In genomic region chr1:101309334-101310221, GRCh38 we compare ENCODE assay signal across 8 cellular contexts.
DNase-seq lines count a peak whose midpoint lies in the region; ATAC-seq, FAIRE-seq and TF ChIP-seq lines count a peak whose summit lies in the region.

No MANE protein-coding gene starts in this region.

- H4K20me1 ChIP-seq in Karpas-422 (ENCODE audit: insufficient read depth, low read depth, low read length) (no peaks in the 10 kb centered on the region), SU-DHL-6 (ENCODE audit: low read depth, low read length) (no peaks in the 10 kb centered on the region)

- DNase-seq in Karpas-422 (peak; percentile 88), left ventricle myocardium inferior (peak; percentile 25), pulmonary artery endothelial cell (ENCODE audit: low read depth, low spot score) (peak; percentile 44), NCI-H187 treated with DMSO at 0.1 percent for 48 hours (lab: John Stamatoyannopoulos, UW) (no peak)
- peak; percentile 64 for DNase-seq in activated naive CD8-positive, alpha-beta T cell treated with anti-CD3 and anti-CD28 coated beads, Interleukin-2, amount 50 U/mL, for 24 hours

- H3K9me3 ChIP-seq in Karpas-422 (ENCODE audit: low read length) (no peaks in the 10 kb centered on the region), SU-DHL-6 (ENCODE audit: insufficient read depth, low read length) (no peaks in the 10 kb centered on the region), left ventricle myocardium inferior (replicated peaks) (no peaks in the 10 kb centered on the region)

- peak overlapping the region; percentile 68 for H3K27ac Mint-ChIP-seq in activated naive CD8-positive, alpha-beta T cell treated with anti-CD3 and anti-CD28 coated beads, Interleukin-2, amount 50 U/mL, for 24 hours

- H3K9me3 Mint-ChIP-seq in activated naive CD8-positive, alpha-beta T cell treated with anti-CD3 and anti-CD28 coated beads, Interleukin-2, amount 50 U/mL, for 24 hours = no peaks in the 10 kb centered on the region

- H3K4me3 ChIP-seq in Karpas-422 (ENCODE audit: low read length) (peak overlapping the region; percentile 54), SU-DHL-6 (ENCODE audit: insufficient read depth, low read length, poor library complexity, severe bottlenecking) (peak overlapping the region; percentile 12), left ventricle myocardium inferior (peak overlapping the region; percentile 60)

- H3K79me2 ChIP-seq in Karpas-422 (ENCODE audit: low read length) = no peaks in the 10 kb centered on the region
- H3K79me2 ChIP-seq in SU-DHL-6 (ENCODE audit: insufficient read depth, low read length) = no peaks in the 10 kb centered on the region

- no peaks in the 10 kb centered on the region for H3K27me3 ChIP-seq in Karpas-422 (ENCODE audit: low read length)
- no peaks in the 10 kb centered on the region for H3K27me3 ChIP-seq in SU-DHL-6 (ENCODE audit: low read length)
- H3K27me3 ChIP-seq in left ventricle myocardium inferior (ENCODE audit: low read depth) = peaks cover 17% of the 10 kb centered on the region

- H3K9ac ChIP-seq in Karpas-422 (ENCODE audit: low read length) = peak overlapping the region; percentile 56
- no peak overlapping the region for H3K9ac ChIP-seq in SU-DHL-6 (ENCODE audit: low read length)

- peak; percentile 53 for ATAC-seq in GM21786 (IDR thresholded peaks at IDR 0.05; ENCODE audit: unreplicated experiment)
- peak; percentile 33 for ATAC-seq in activated naive CD8-positive, alpha-beta T cell treated with anti-CD3 and anti-CD28 coated beads, Interleukin-2, amount 50 U/mL, for 24 hours

- H3K4me2 ChIP-seq in Karpas-422 (ENCODE audit: low read depth, low read length, poor library complexity, severe bottlenecking) (peak overlapping the region; percentile 74), SU-DHL-6 (ENCODE audit: low read depth, low read length, poor library complexity, severe bottlenecking) (peak overlapping the region; percentile 42)

- peak; percentile 23 for FAIRE-seq in G401.6 (lab: Jason Lieb, UNC)

- peaks cover 70% of the 10 kb centered on the region for H3K4me1 ChIP-seq in Karpas-422 (ENCODE audit: low read length)
- H3K4me1 ChIP-seq in left ventricle myocardium inferior = peaks cover 11% of the 10 kb centered on the region

- H3K27ac ChIP-seq in Karpas-422 (ENCODE audit: low read length) (peak overlapping the region; percentile 70), SU-DHL-6 (ENCODE audit: low read depth, low read length) (no peak overlapping the region), left ventricle myocardium inferior (replicated peaks) (no peak overlapping the region)

- H2AFZ ChIP-seq in Karpas-422 (ENCODE audit: low read length) = peak overlapping the region; percentile 12; the same call in 1 of the 2 replicates
- peak overlapping the region; percentile 29 for H2AFZ ChIP-seq in SU-DHL-6 (ENCODE audit: low read depth, low read length, severe bottlenecking)

- H3K4me1 Mint-ChIP-seq in activated naive CD8-positive, alpha-beta T cell treated with anti-CD3 and anti-CD28 coated beads, Interleukin-2, amount 50 U/mL, for 24 hours = peaks cover 78% of the 10 kb centered on the region

- H3K9me2 ChIP-seq in Karpas-422 (replicated peaks; ENCODE audit: insufficient read depth, low read length) (no peaks in the 10 kb centered on the region), SU-DHL-6 (replicated peaks; ENCODE audit: insufficient read depth, low read length) (no peaks in the 10 kb centered on the region)

- intact Hi-C loops in left ventricle myocardium inferior (cut with micrococcal nuclease) = no loop called here

- peak overlapping the region; percentile 66 for H3K4me3 Mint-ChIP-seq in activated naive CD8-positive, alpha-beta T cell treated with anti-CD3 and anti-CD28 coated beads, Interleukin-2, amount 50 U/mL, for 24 hours

- H3K36me3 ChIP-seq in Karpas-422 (ENCODE audit: insufficient read depth, low read length) (no peaks in the 10 kb centered on the region), SU-DHL-6 (ENCODE audit: low read length) (no peaks in the 10 kb centered on the region), left ventricle myocardium inferior (no peaks in the 10 kb centered on the region)

- no peaks in the 10 kb centered on the region for H3F3A ChIP-seq in SU-DHL-6 (ENCODE audit: insufficient read depth)

- no peaks in the 10 kb centered on the region for H3K27me3 Mint-ChIP-seq in activated naive CD8-positive, alpha-beta T cell treated with anti-CD3 and anti-CD28 coated beads, Interleukin-2, amount 50 U/mL, for 24 hours

- TF ChIP-seq CTCF in SU-DHL-6 (IDR thresholded peaks at IDR 0.05; ENCODE audit: insufficient read depth, low read length, poor library complexity, severe bottlenecking) = peak; percentile 82
- TF ChIP-seq CTCF in left ventricle myocardium inferior (IDR thresholded peaks at IDR 0.05; ENCODE audit: borderline replicate concordance) = peak; percentile 87

- H3K36me3 Mint-ChIP-seq in activated naive CD8-positive, alpha-beta T cell treated with anti-CD3 and anti-CD28 coated beads, Interleukin-2, amount 50 U/mL, for 24 hours (ENCODE audit: low read depth) = no peaks in the 10 kb centered on the region
